In the genomic region with DNA sequence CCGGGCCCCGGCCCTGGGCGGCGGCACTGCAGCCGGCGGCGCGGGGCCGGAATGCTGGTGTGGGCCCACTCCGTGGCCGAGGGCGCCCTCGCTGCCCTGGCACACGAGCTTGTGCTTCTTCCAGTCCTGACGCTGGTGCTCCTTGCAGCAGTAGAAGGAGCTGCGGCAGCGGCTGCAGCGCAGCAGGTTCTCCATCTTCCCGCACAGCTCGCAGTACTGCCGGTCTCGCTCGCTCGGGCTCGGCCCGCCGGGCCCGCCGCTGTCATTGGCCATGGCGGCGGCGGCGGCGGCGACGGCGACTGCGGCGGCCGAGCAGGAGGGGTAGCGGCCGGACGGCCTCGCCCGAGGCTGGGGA, we compare ENCODE assay signal across 8 cellular contexts. TPM values are rescaled to one million over a fixed set of nuclear protein-coding genes. Genes with fewer than 3 reads are reported as not detected.
DNase-seq lines count a peak whose midpoint lies in the region; ATAC-seq and TF ChIP-seq lines count a peak whose summit lies in the region.

No MANE protein-coding gene starts in this region.

- H3K9me3 ChIP-seq in SJCRH30 (replicated peaks) (no peaks in the 10 kb centered on the region), mammary epithelial cell (replicated peaks; ENCODE audit: insufficient read depth, low read length) (no peaks in the 10 kb centered on the region)

- in situ Hi-C loops in mammary epithelial cell (cut with MboI; ENCODE audit: low sequenced_read_pairs in 2 of 2): no loop called here

- peak overlapping the region; percentile 79 for H3K9ac ChIP-seq in mammary epithelial cell (ENCODE audit: insufficient read depth, low read length)

- peak; percentile 44 for DNase-seq in Ammon's horn (ENCODE audit: low spot score)
- peak in 1 of 2 experiments; percentile 42 for DNase-seq in SJCRH30
- peak; percentile 60 for DNase-seq in mammary epithelial cell
- no peak for DNase-seq in kidney epithelial cell (ENCODE audit: low read depth)
- DNase-seq in stimulated activated CD8-positive, alpha-beta memory T cell treated with anti-CD3 and anti-CD28 coated beads, Interleukin-12 subunit alpha, Interleukin-12 subunit beta, amount 100 ng/mL, for 4 hours (ENCODE audit: low read depth): peak; percentile 34
- no peak for DNase-seq in KG1 (lab: John Stamatoyannopoulos, UW)

- H3K27me3 ChIP-seq in SJCRH30: no peaks in the 10 kb centered on the region
- H3K27me3 ChIP-seq in mammary epithelial cell (ENCODE audit: insufficient read depth, low read length): no peaks in the 10 kb centered on the region
- no peaks in the 10 kb centered on the region for H3K27me3 ChIP-seq in kidney epithelial cell (ENCODE audit: control insufficient read depth, insufficient read depth, low read length)

- 0 out of 2 replicates have a peak, but pooled peaks cover 5% of the 10 kb centered on the region for H3K4me1 ChIP-seq in SJCRH30
- peaks cover 23% of the 10 kb centered on the region for H3K4me1 ChIP-seq in mammary epithelial cell (ENCODE audit: insufficient read depth, low read length)

- peak overlapping the region; percentile 98 for H3K4me3 ChIP-seq in SJCRH30
- H3K4me3 ChIP-seq in mammary epithelial cell (replicated peaks in 1 of 3; ENCODE audit: insufficient read depth in 1 of 3, low read depth in 2 of 3, low read length in 3 of 3): peak overlapping the region; percentile 84 to 85 (median 84)
- H3K4me3 ChIP-seq in kidney epithelial cell (ENCODE audit: low read depth, low read length): peak overlapping the region; percentile 91

- peak overlapping the region; percentile 90 for H3K4me2 ChIP-seq in mammary epithelial cell (ENCODE audit: insufficient read depth, low read depth, low read length)

- H4K20me1 ChIP-seq in mammary epithelial cell (ENCODE audit: insufficient read depth, low read length): no peaks in the 10 kb centered on the region

- CTCF ChIA-PET in mammary epithelial cell (lab: Charles Lee; ENCODE audit: low non-redundant PET): no interaction called here

- H3K36me3 ChIP-seq in SJCRH30: no peaks in the 10 kb centered on the region; the same call in 1 of the 2 replicates
- no peaks in the 10 kb centered on the region for H3K36me3 ChIP-seq in mammary epithelial cell (ENCODE audit: insufficient read depth, low read length)
- H3K36me3 ChIP-seq in kidney epithelial cell (ENCODE audit: control insufficient read depth, insufficient read depth, low read length): no peaks in the 10 kb centered on the region

- dilution Hi-C loops in mammary epithelial cell (cut with HindIII; ENCODE audit: low sequenced_read_pairs): no loop called here

- ATAC-seq in GM18520 (IDR thresholded peaks at IDR 0.05; ENCODE audit: unreplicated experiment) (peak; percentile 14), HG03045 (IDR thresholded peaks at IDR 0.05; ENCODE audit: unreplicated experiment) (peak; percentile 39)

- TF ChIP-seq CTCF in mammary epithelial cell (conservative IDR thresholded peaks at IDR 0.05 in 1 of 2, IDR thresholded peaks at IDR 0.05 in 1 of 2; ENCODE audit: extremely low read depth in 1 of 2, insufficient read depth in 1 of 2, low read depth in 1 of 2, low read length in 2 of 2) (no peak), kidney epithelial cell (IDR thresholded peaks at IDR 0.05; ENCODE audit: insufficient read depth, low read length, poor library complexity, severe bottlenecking) (no peak)

- BruUV-seq in mammary epithelial cell (replicated peaks; lab: Mats Ljungman, UMichigan): no TSS peak

- intact Hi-C loops in mammary epithelial cell (cut with micrococcal nuclease): loop anchor here (2.0 kb wide), 1 partner anchor 15 kb away; no protein-coding TSS in a partner anchor

- H3K27ac ChIP-seq in SJCRH30 (peak overlapping the region; percentile 60; the same call in 1 of the 2 replicates), mammary epithelial cell (ENCODE audit: insufficient read depth, low read depth, low read length) (peak overlapping the region; percentile 61)

- 0% methylated on average over 16 of the region's 45 CpGs for WGBS in mammary epithelial cell (ENCODE audit: low coverage, missing lambda C conversion rate)

- H2AFZ ChIP-seq in mammary epithelial cell (ENCODE audit: low read depth, low read length): peak overlapping the region; percentile 66

- peaks cover 52% of the 10 kb centered on the region for H3K79me2 ChIP-seq in mammary epithelial cell (ENCODE audit: insufficient read depth, low read length)

RNA-seq across cellular contexts. Expression of a gene that starts 0.5 kb away (rescaled TPM):
- total RNA-seq in SJCRH30 (2014; rRNA removed; shearing (Covaris generic)): 23.8 and 26.7 TPM in 2 replicates
- total RNA-seq in mammary epithelial cell: 10 to 100 TPM; 18.5 to 24.0 TPM
- 15.8 TPM for polyA plus RNA-seq in mammary epithelial cell
- polyA minus RNA-seq in mammary epithelial cell: 57.5 TPM
- total RNA-seq in kidney epithelial cell: 23.6 and 29.2 TPM in 2 replicates

Comparison
In these comparisons a context has a peak if more than half of its experiments do, and no peak if none do; other contexts are left out.
1. DNase-seq: peak in Ammon's horn (single experiment), mammary epithelial cell (single experiment) and stimulated activated CD8-positive, alpha-beta memory T cell treated with anti-CD3 and anti-CD28 coated beads, Interleukin-12 subunit alpha, Interleukin-12 subunit beta, amount 100 ng/mL, for 4 hours (single experiment); none in kidney epithelial cell (single experiment) and KG1 (single experiment).
2. Peak in every context shown above with its lines, with median percentiles within 50 percentile points of each other: H3K4me3 ChIP-seq.